Comparison of ENCODE assay signal across 35 cellular contexts in genomic region chr5:180012316-180012715, GRCh38.
"Had no signal": no experiment of that assay in that cellular context is flagged by ENCODE, and none has a peak within 500 bp of the region (broad histone marks: within the 10 kb centered on the region; RNA-seq: fewer than 3 reads in every experiment).

No MANE protein-coding gene starts in this region.

- DNase-seq: Karpas-422, Kasumi-1, KG1, MG63, MM.1S, MV-4-11, NCI-H1048, NCI-H1092, NCI-H1092 treated with DMSO at 0.1 percent for 48 hours, NCI-H1105, NCI-H1105 treated with DMSO at 0.1 percent for 48 hours, NCI-H1417, NCI-H1417 treated with DMSO at 0.1 percent for 48 hours, NCI-H1436, NCI-H1436 treated with DMSO at 0.1 percent for 48 hours, NCI-H146, NCI-H1694, NCI-H1694 treated with DMSO at 0.1 percent for 48 hours, NCI-H187, NCI-H187 treated with DMSO at 0.1 percent for 48 hours, NCI-H1930, NCI-H2029, NCI-H2029 treated with DMSO at 0.1 percent for 48 hours, NCI-H2081, NCI-H2081 treated with DMSO at 0.1 percent for 48 hours, NCI-H2107, NCI-H2171, NCI-H2171 treated with DMSO at 0.1 percent for 48 hours, NCI-H2227 treated with DMSO at 0.1 percent for 48 hours, NCI-H226, NCI-H345, NCI-H446, NCI-H446 treated with DMSO at 0.1 percent for 48 hours, NCI-H510A had no signal

- H3K4me3 ChIP-seq: MG63 had no signal

- H3K27me3 ChIP-seq: MG63 had no signal

- H3K9ac ChIP-seq: KMS-11 had no signal

- H3K27ac ChIP-seq: KMS-11 had no signal

- H3K4me2 ChIP-seq: KMS-11 had no signal

- H3K9me3 ChIP-seq: MG63 had no signal
